17 cellular contexts compared by ENCODE assay signal in the genomic region with DNA sequence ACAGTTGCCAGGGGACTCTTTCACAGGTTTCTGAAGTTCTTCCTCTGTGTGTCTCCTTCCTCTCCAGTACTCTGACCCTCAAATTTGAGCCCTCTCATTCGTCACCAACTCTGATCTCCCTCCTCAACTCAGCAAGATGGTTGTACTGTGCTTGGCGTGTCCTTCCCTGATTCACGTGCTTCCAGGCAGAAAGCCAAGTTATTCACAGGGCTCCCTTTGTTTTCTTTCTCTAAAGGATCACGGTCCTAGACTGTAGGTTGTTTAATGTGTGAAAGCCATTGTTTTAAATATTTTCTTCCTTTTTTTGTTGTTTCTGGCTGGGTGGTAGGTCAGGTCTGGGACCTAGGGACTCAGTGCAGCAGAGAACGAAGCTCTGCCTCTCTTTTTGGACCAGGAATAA.
A peak's percentile ranks its signal among the peaks of the same experiment; 100 is the strongest.
DNase-seq lines count a peak whose midpoint lies in the region; ATAC-seq and TF ChIP-seq lines count a peak whose summit lies in the region.
"Had no signal": no experiment of that assay in that cellular context is flagged by ENCODE, and none has a peak within 500 bp of the region (broad histone marks: within the 10 kb centered on the region; RNA-seq: fewer than 3 reads in every experiment).

No MANE protein-coding gene starts in this region.

- H3K36me3 ChIP-seq in IMR-90 (ENCODE audit: control insufficient read depth, insufficient read depth, low read length), result no peaks in the 10 kb centered on the region
- no peaks in the 10 kb centered on the region for H3K36me3 ChIP-seq in PC-3 (ENCODE audit: low read depth, low read length)
- H3K36me3 ChIP-seq: ascending aorta, BLaER1, gastrocnemius medialis, right atrium auricular region, upper lobe of right lung had no signal

- H4K91ac ChIP-seq in IMR-90 (ENCODE audit: insufficient read depth, low read depth, low read length), result no peak overlapping the region

- H2AK5ac ChIP-seq in IMR-90 (ENCODE audit: low read depth, low read length), result no peak overlapping the region

- H3K4ac ChIP-seq in IMR-90 (ENCODE audit: low read depth, low read length), result no peak overlapping the region

- H3K4me1 ChIP-seq in IMR-90 (ENCODE audit: control insufficient read depth, insufficient read depth, low read length) (no peaks in the 10 kb centered on the region), PC-3 (ENCODE audit: insufficient read depth, low read length) (no peaks in the 10 kb centered on the region)
- H3K4me1 ChIP-seq: ascending aorta, right atrium auricular region, upper lobe of right lung had no signal

- H3K4me3 ChIP-seq in IMR-90 (ENCODE audit: insufficient read depth, low read depth, low read length), result no peak overlapping the region
- H3K4me3 ChIP-seq in PC-3 (ENCODE audit: low read length), result no peak overlapping the region
- no peak overlapping the region for H3K4me3 ChIP-seq in foreskin fibroblast (ENCODE audit: low read depth in 1 of 2, low read length in 2 of 2)
- H3K4me3 ChIP-seq: ascending aorta, BLaER1, gastrocnemius medialis, GM12878, K562, right atrium auricular region, upper lobe of right lung had no signal

- ATAC-seq in IMR-90 (ENCODE audit: low read depth) (no peak), PC-3 (no peak), HG02973 (IDR thresholded peaks at IDR 0.05; ENCODE audit: unreplicated experiment) (no peak), GM18907 (IDR thresholded peaks at IDR 0.05; ENCODE audit: unreplicated experiment) (no peak)
- ATAC-seq: GM12878, K562, upper lobe of right lung had no signal

- H3K9ac ChIP-seq in IMR-90 (ENCODE audit: low read depth, low read length), result no peak overlapping the region
- H3K9ac ChIP-seq in PC-3 (ENCODE audit: low read length), result no peak overlapping the region
- H3K9ac ChIP-seq: BLaER1 had no signal

- BruUV-seq in IMR-90 (replicated peaks; lab: Mats Ljungman, UMichigan) (no TSS peak), PC-3 (replicated peaks; lab: Mats Ljungman, UMichigan) (no TSS peak)

- H2AFZ ChIP-seq in IMR-90 (replicated peaks; ENCODE audit: low read length, poor library complexity) (no peak overlapping the region), PC-3 (ENCODE audit: low read length) (no peak overlapping the region)

- no peak overlapping the region for H2BK15ac ChIP-seq in IMR-90 (ENCODE audit: low read depth, low read length)

- H3K14ac ChIP-seq in IMR-90 (replicated peaks; ENCODE audit: low read depth, low read length), result no peak overlapping the region

- no peaks in the 10 kb centered on the region for H3K9me2 ChIP-seq in PC-3 (replicated peaks; ENCODE audit: low read length)

- no peaks in the 10 kb centered on the region for H3K79me2 ChIP-seq in PC-3 (ENCODE audit: low read length)

- H3K18ac ChIP-seq in IMR-90 (ENCODE audit: low read depth, low read length), result no peak overlapping the region

- CTCF ChIA-PET in IMR-90 (lab: Yijun Ruan, JAX), result no interaction called here
- CTCF ChIA-PET in PC-3 (lab: Charles Lee), result no interaction called here

- POLR2A ChIA-PET in IMR-90 (lab: Charles Lee; ENCODE audit: unreplicated experiment), result no interaction called here
- POLR2A ChIA-PET in PC-3 (lab: Charles Lee; ENCODE audit: unreplicated experiment), result no interaction called here

- WGBS in IMR-90 (ENCODE audit: extremely low coverage in 2 of 2, insufficient read length in 1 of 2), 2 experiments, result no CpG with 5 or more reads among the region's 5 CpGs

- no peak overlapping the region for H3K23ac ChIP-seq in IMR-90 (ENCODE audit: low read depth, low read length)

- H3K9me1 ChIP-seq in IMR-90 (ENCODE audit: insufficient read depth, low read length), result no peaks in the 10 kb centered on the region

- H4K8ac ChIP-seq in IMR-90 (ENCODE audit: low read depth in 2 of 2, low read length in 2 of 2), result no peak overlapping the region

- in situ Hi-C loops in IMR-90 (cut with MboI; ENCODE audit: low sequenced_read_pairs), result no loop called here

- H2BK20ac ChIP-seq in IMR-90 (ENCODE audit: low read depth, low read length), result no peak overlapping the region

- no peak overlapping the region for H2BK120ac ChIP-seq in IMR-90 (ENCODE audit: low read depth, low read length)

- no peak overlapping the region for H2BK5ac ChIP-seq in IMR-90 (ENCODE audit: low read depth, low read length, poor library complexity, severe bottlenecking)

- intact Hi-C loops in IMR-90 (cut with micrococcal nuclease) (no loop called here), PC-3 (cut with micrococcal nuclease) (loop anchor here (5.0 kb wide), 1 partner anchor 254 kb away; no protein-coding TSS in a partner anchor)

- H4K20me1 ChIP-seq in IMR-90 (ENCODE audit: insufficient read depth, low read length) (no peaks in the 10 kb centered on the region), PC-3 (ENCODE audit: low read length) (no peaks in the 10 kb centered on the region)
- H4K20me1 ChIP-seq: BLaER1 had no signal

- H3K27ac ChIP-seq in IMR-90 (ENCODE audit: insufficient read depth, low read length), result no peak overlapping the region
- no peak overlapping the region for H3K27ac ChIP-seq in PC-3 (ENCODE audit: low read length)
- H3K27ac ChIP-seq: ascending aorta, BLaER1, gastrocnemius medialis, right atrium auricular region, upper lobe of right lung had no signal

- H3K27me3 ChIP-seq in IMR-90 (ENCODE audit: control insufficient read depth, insufficient read depth, low read length), result no peaks in the 10 kb centered on the region
- H3K27me3 ChIP-seq in PC-3 (ENCODE audit: low read length), result no peaks in the 10 kb centered on the region
- H3K27me3 ChIP-seq: ascending aorta, BLaER1, gastrocnemius medialis, right atrium auricular region, upper lobe of right lung had no signal

- H3K9me3 ChIP-seq in IMR-90 (ENCODE audit: control insufficient read depth, insufficient read depth, low read length) (no peaks in the 10 kb centered on the region; the same call in 1 of the 2 replicates), PC-3 (ENCODE audit: low read length) (no peaks in the 10 kb centered on the region)
- H3K9me3 ChIP-seq: ascending aorta, gastrocnemius medialis, right atrium auricular region, upper lobe of right lung had no signal

- H3K56ac ChIP-seq in IMR-90 (ENCODE audit: extremely low read depth, insufficient read depth, low read length), result no peak overlapping the region

- DNase-seq in IMR-90, result peak; percentile 3
- DNase-seq in PC-3, result peak; percentile 3
- peak; percentile 31 for DNase-seq in foreskin melanocyte
- DNase-seq in renal cortical epithelial cell (ENCODE audit: low read depth), result peak; percentile 1
- no peak for DNase-seq in foreskin fibroblast
- DNase-seq: activated gamma-delta T cell treated with Interleukin-2 at 50 U/mL for 16 hours; effector CD8-positive, alpha-beta T cell; gastrocnemius medialis; NCI-H187; upper lobe of right lung had no signal

- no peak overlapping the region for H4K5ac ChIP-seq in IMR-90 (ENCODE audit: low read depth, low read length)

- TF ChIP-seq CTCF in IMR-90 (conservative IDR thresholded peaks at IDR 0.05; ENCODE audit: low read depth, low read length) (no peak), PC-3 (conservative IDR thresholded peaks at IDR 0.05; ENCODE audit: low read depth, low read length) (no peak), foreskin fibroblast (IDR thresholded peaks at IDR 0.05; ENCODE audit: low read depth, low read length) (no peak)

- no peak overlapping the region for H2AK9ac ChIP-seq in IMR-90 (replicated peaks; ENCODE audit: low read depth, low read length, poor library complexity)

- dilution Hi-C loops in IMR-90 (cut with HindIII; ENCODE audit: low sequenced_read_pairs, unreplicated experiment), result no loop called here

- TF ChIP-seq RAD21 in IMR-90 (IDR thresholded peaks at IDR 0.05; ENCODE audit: low read length), result no peak

- no peaks in the 10 kb centered on the region for H3F3A ChIP-seq in PC-3 (ENCODE audit: low read length, unreplicated experiment)

- TF ChIP-seq POLR2A in IMR-90 (IDR thresholded peaks at IDR 0.05; ENCODE audit: low read depth, low read length), result no peak

- H3K4me2 ChIP-seq in IMR-90 (ENCODE audit: low read depth, low read length) (no peak overlapping the region), PC-3 (ENCODE audit: low read length) (no peak overlapping the region)
- H3K4me2 ChIP-seq: BLaER1 had no signal

- H3K79me1 ChIP-seq in IMR-90 (ENCODE audit: low read depth in 1 of 2, low read length in 2 of 2), result no peaks in the 10 kb centered on the region

TF ChIP-seq in IMR-90, 13 proteins besides CTCF, POLR2A, EP300 and RAD21:
- TF ChIP-seq BHLHE40 (IDR thresholded peaks at IDR 0.05; ENCODE audit: low read depth, low read length) (no peak), CEBPB (IDR thresholded peaks at IDR 0.05; ENCODE audit: low read depth, low read length) (no peak), MAFK (IDR thresholded peaks at IDR 0.05; ENCODE audit: low read depth, low read length) (no peak), CHD1 (IDR thresholded peaks at IDR 0.05; ENCODE audit: low read depth, low read length) (no peak), SMC3 (IDR thresholded peaks at IDR 0.05; ENCODE audit: low read depth, low read length) (no peak), MXI1 (IDR thresholded peaks at IDR 0.05; ENCODE audit: borderline replicate concordance, low read depth, low read length) (no peak), RFX5 (IDR thresholded peaks at IDR 0.05; ENCODE audit: low read depth, low read length) (no peak)
- TF ChIP-seq, protein P1, sequence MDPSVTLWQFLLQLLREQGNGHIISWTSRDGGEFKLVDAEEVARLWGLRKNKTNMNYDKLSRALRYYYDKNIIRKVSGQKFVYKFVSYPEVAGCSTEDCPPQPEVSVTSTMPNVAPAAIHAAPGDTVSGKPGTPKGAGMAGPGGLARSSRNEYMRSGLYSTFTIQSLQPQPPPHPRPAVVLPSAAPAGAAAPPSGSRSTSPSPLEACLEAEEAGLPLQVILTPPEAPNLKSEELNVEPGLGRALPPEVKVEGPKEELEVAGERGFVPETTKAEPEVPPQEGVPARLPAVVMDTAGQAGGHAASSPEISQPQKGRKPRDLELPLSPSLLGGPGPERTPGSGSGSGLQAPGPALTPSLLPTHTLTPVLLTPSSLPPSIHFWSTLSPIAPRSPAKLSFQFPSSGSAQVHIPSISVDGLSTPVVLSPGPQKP (IDR thresholded peaks at IDR 0.05; ENCODE audit: borderline replicate concordance, low read depth, low read length), result no peak

Comparison
In these comparisons a context has a peak if more than half of its experiments do, and no peak if none do; other contexts are left out.
1. DNase-seq: peak in IMR-90 (single experiment), PC-3 (single experiment), foreskin melanocyte (single experiment) and renal cortical epithelial cell (single experiment); none in foreskin fibroblast (0 of 2).